ENCODE assay signal across 17 cellular contexts in genomic region chr20:14444106-14444505, GRCh38.
DNase-seq lines count a peak whose midpoint lies in the region; ATAC-seq and TF ChIP-seq lines count a peak whose summit lies in the region.
"Had no signal": no experiment of that assay in that cellular context is flagged by ENCODE, and none has a peak within 500 bp of the region (broad histone marks: within the 10 kb centered on the region; RNA-seq: fewer than 3 reads in every experiment).

No MANE protein-coding gene starts in this region.

- peaks cover 4% of the 10 kb centered on the region for H3K4me1 ChIP-seq in IMR-90 (ENCODE audit: control insufficient read depth, insufficient read depth, low read length)
- H3K4me1 ChIP-seq in adipocyte (ENCODE audit: control insufficient read depth, insufficient read depth, low read length), result peaks cover 28% of the 10 kb centered on the region
- H3K4me1 ChIP-seq in Peyer's patch, result no peaks in the 10 kb centered on the region

- POLR2A ChIA-PET in IMR-90 (lab: Charles Lee; ENCODE audit: unreplicated experiment), result no interaction called here

- H2AK9ac ChIP-seq in IMR-90 (replicated peaks; ENCODE audit: low read depth, low read length, poor library complexity), result no peak overlapping the region

- H3K36me3 ChIP-seq in IMR-90 (ENCODE audit: control insufficient read depth, insufficient read depth, low read length) (no peaks in the 10 kb centered on the region), adipocyte (ENCODE audit: control insufficient read depth, insufficient read depth, low read length, severe bottlenecking) (no peaks in the 10 kb centered on the region), Peyer's patch (no peaks in the 10 kb centered on the region)
- H3K36me3 ChIP-seq: MG63, SJCRH30 had no signal

- no peak overlapping the region for H3K4ac ChIP-seq in IMR-90 (ENCODE audit: low read depth, low read length)

- TF ChIP-seq CTCF in IMR-90 (conservative IDR thresholded peaks at IDR 0.05; ENCODE audit: low read depth, low read length), result no peak
- no peak for TF ChIP-seq CTCF in fibroblast of villous mesenchyme (IDR thresholded peaks at IDR 0.05; ENCODE audit: insufficient read depth, low read depth, low read length)
- TF ChIP-seq CTCF in Peyer's patch (IDR thresholded peaks at IDR 0.05), result no peak

- H3K4me2 ChIP-seq in IMR-90 (ENCODE audit: low read depth, low read length), result no peak overlapping the region

- H3K9ac ChIP-seq in IMR-90 (ENCODE audit: low read depth, low read length) (no peak overlapping the region), adipocyte (ENCODE audit: low read length) (no peak overlapping the region)

- no peak overlapping the region for H2BK15ac ChIP-seq in IMR-90 (ENCODE audit: low read depth, low read length)

- no peak overlapping the region for H3K23ac ChIP-seq in IMR-90 (ENCODE audit: low read depth, low read length)

- H4K5ac ChIP-seq in IMR-90 (ENCODE audit: low read depth, low read length), result no peak overlapping the region

- DNase-seq in AML-193 (lab: John Stamatoyannopoulos, UW) (peak; percentile 9 to 13), IMR-90 (no peak), adipocyte (ENCODE audit: low read depth) (peak; percentile 38), fibroblast of villous mesenchyme (ENCODE audit: low read depth) (peak; percentile 37), Peyer's patch (no peak), cerebellum (ENCODE audit: low spot score) (no peak), H4 (ENCODE audit: low spot score) (no peak)
- DNase-seq: ACHN; CD4-positive, alpha-beta T cell; DMS79; KG1; MG63; NCI-H1436; NCI-H2029 treated with DMSO at 0.1 percent for 48 hours; NCI-H510A; RPMI8226; SJCRH30 had no signal

- TF ChIP-seq POLR2A in IMR-90 (IDR thresholded peaks at IDR 0.05; ENCODE audit: low read depth, low read length), result no peak
- no peak for TF ChIP-seq POLR2A in Peyer's patch (IDR thresholded peaks at IDR 0.05)

- H2BK5ac ChIP-seq in IMR-90 (ENCODE audit: low read depth, low read length, poor library complexity, severe bottlenecking), result no peak overlapping the region

- no peak overlapping the region for H3K18ac ChIP-seq in IMR-90 (ENCODE audit: low read depth, low read length)

- H3K27me3 ChIP-seq in IMR-90 (ENCODE audit: control insufficient read depth, insufficient read depth, low read length) (no peaks in the 10 kb centered on the region), adipocyte (replicated peaks; ENCODE audit: control insufficient read depth, insufficient read depth, low read length) (no peaks in the 10 kb centered on the region), Peyer's patch (no peaks in the 10 kb centered on the region)
- H3K27me3 ChIP-seq: MG63, SJCRH30 had no signal

- dilution Hi-C loops in IMR-90 (cut with HindIII; ENCODE audit: low sequenced_read_pairs, unreplicated experiment), result no loop called here

- H2BK20ac ChIP-seq in IMR-90 (ENCODE audit: low read depth, low read length), result 0 out of 2 replicates have a peak overlapping the region, but pooled peaks have one; percentile 2

- no peaks in the 10 kb centered on the region for H3K79me1 ChIP-seq in IMR-90 (ENCODE audit: low read depth in 1 of 2, low read length in 2 of 2)

- H2AFZ ChIP-seq in IMR-90 (replicated peaks; ENCODE audit: low read length, poor library complexity), result no peak overlapping the region

- H4K8ac ChIP-seq in IMR-90 (ENCODE audit: low read depth in 2 of 2, low read length in 2 of 2), result no peak overlapping the region

- no TSS peak for BruUV-seq in IMR-90 (replicated peaks; lab: Mats Ljungman, UMichigan)

- in situ Hi-C loops in IMR-90 (cut with MboI; ENCODE audit: low sequenced_read_pairs), result no loop called here

- H3K27ac ChIP-seq in IMR-90 (ENCODE audit: insufficient read depth, low read length) (no peak overlapping the region), Peyer's patch (no peak overlapping the region)
- H3K27ac ChIP-seq: SJCRH30 had no signal

- ATAC-seq in IMR-90 (ENCODE audit: low read depth), result no peak

- no peak overlapping the region for H4K91ac ChIP-seq in IMR-90 (ENCODE audit: insufficient read depth, low read depth, low read length)

- CTCF ChIA-PET in IMR-90 (lab: Yijun Ruan, JAX), result no interaction called here

- H3K14ac ChIP-seq in IMR-90 (replicated peaks; ENCODE audit: low read depth, low read length), result no peak overlapping the region

- no peaks in the 10 kb centered on the region for H4K20me1 ChIP-seq in IMR-90 (ENCODE audit: insufficient read depth, low read length)

- H3K56ac ChIP-seq in IMR-90 (ENCODE audit: extremely low read depth, insufficient read depth, low read length), result no peak overlapping the region

- H3K9me1 ChIP-seq in IMR-90 (ENCODE audit: insufficient read depth, low read length), result no peaks in the 10 kb centered on the region

- WGBS in IMR-90 (ENCODE audit: extremely low coverage in 2 of 2, insufficient read length in 1 of 2), 2 experiments, result 70% methylated on average over 2 of the region's 3 CpGs; no CpG with 5 or more reads in 1 of the 2 experiments

- TF ChIP-seq RAD21 in IMR-90 (IDR thresholded peaks at IDR 0.05; ENCODE audit: low read length), result no peak

- intact Hi-C loops in IMR-90 (cut with micrococcal nuclease), result no loop called here

- H2AK5ac ChIP-seq in IMR-90 (ENCODE audit: low read depth, low read length), result no peak overlapping the region

- H2BK120ac ChIP-seq in IMR-90 (ENCODE audit: low read depth, low read length), result no peak overlapping the region

- H3K9me3 ChIP-seq in IMR-90 (ENCODE audit: control insufficient read depth, insufficient read depth, low read length), result no peaks in the 10 kb centered on the region
- peaks cover under 1% of the 10 kb centered on the region for H3K9me3 ChIP-seq in adipocyte (ENCODE audit: control insufficient read depth, low read length)
- H3K9me3 ChIP-seq in Peyer's patch, result no peaks in the 10 kb centered on the region
- H3K9me3 ChIP-seq: SJCRH30 had no signal

- H3K4me3 ChIP-seq in IMR-90 (ENCODE audit: insufficient read depth, low read depth, low read length) (no peak overlapping the region), adipocyte (ENCODE audit: low read length) (no peak overlapping the region), fibroblast of villous mesenchyme (ENCODE audit: low read depth, low read length) (no peak overlapping the region), Peyer's patch (no peak overlapping the region)
- H3K4me3 ChIP-seq: MG63, SJCRH30 had no signal

TF ChIP-seq in IMR-90, 13 proteins besides CTCF, POLR2A, EP300 and RAD21:
- TF ChIP-seq CEBPB (IDR thresholded peaks at IDR 0.05; ENCODE audit: low read depth, low read length) (peak; percentile 23; the same call in 1 of the 2 replicates), SMC3 (IDR thresholded peaks at IDR 0.05; ENCODE audit: low read depth, low read length) (no peak)

Comparison
In these comparisons a context has a peak if more than half of its experiments do, and no peak if none do; other contexts are left out.
1. DNase-seq: peak in AML-193 (2 of 2), adipocyte (single experiment) and fibroblast of villous mesenchyme (single experiment); none in IMR-90 (single experiment), Peyer's patch (0 of 3), cerebellum (single experiment) and H4 (single experiment).